Comparison of ENCODE assay signal across 20 cellular contexts in genomic region chr12:15741082-15741481, GRCh38.
"Had no signal": no experiment of that assay in that cellular context is flagged by ENCODE, and none has a peak within 500 bp of the region (broad histone marks: within the 10 kb centered on the region; RNA-seq: fewer than 3 reads in every experiment).

No MANE protein-coding gene starts in this region.

- H3K27ac ChIP-seq: heart left ventricle, parathyroid adenoma, prostate gland, right lobe of liver, suprapubic skin, thyroid gland, upper lobe of left lung, uterus had no signal

- H3K36me3 ChIP-seq: heart left ventricle, prostate gland, right lobe of liver, suprapubic skin, thyroid gland, upper lobe of left lung, uterus had no signal

- H3K27me3 ChIP-seq: heart left ventricle, right lobe of liver, suprapubic skin, thyroid gland, upper lobe of left lung, uterus had no signal

- ATAC-seq: heart left ventricle; left colon; stimulated activated effector memory CD8-positive, alpha-beta T cell treated with anti-CD3 and anti-CD28 coated beads, Interleukin-12 subunit alpha, Interleukin-12 subunit beta, amount 100 ng/mL, for 72 hours; stimulated activated naive CD8-positive, alpha-beta T cell treated with anti-CD3 and anti-CD28 coated beads, Interleukin-15, Interleukin-2, amounts not matched to agents 100 U/mL and 50 U/mL, for 24 hours had no signal

- H3K9me3 ChIP-seq: prostate gland, right lobe of liver, suprapubic skin, thyroid gland, upper lobe of left lung, uterus had no signal

- FAIRE-seq: endothelial cell of umbilical vein had no signal

- DNase-seq: dermis blood vessel endothelial cell; erythroblast; foreskin melanocyte; heart left ventricle; hippocampal formation; left colon; mesendoderm; naive B cell; right lobe of liver; stimulated activated CD4-positive, alpha-beta T cell treated with anti-CD3 and anti-CD28 coated beads, Interleukin-4, amount 100 ng/mL, for 1 hour; stimulated activated CD8-positive, alpha-beta memory T cell treated with anti-CD3 and anti-CD28 coated beads, Interleukin-4, amount 100 ng/mL, for 48 hours; stimulated activated naive CD8-positive, alpha-beta T cell treated with anti-CD3 and anti-CD28 coated beads, Interleukin-15, Interleukin-2, amounts not matched to agents 100 U/mL and 50 U/mL, for 24 hours; thyroid gland; upper lobe of left lung; uterus had no signal

- H3K4me3 ChIP-seq: heart left ventricle, prostate gland, right lobe of liver, suprapubic skin, thyroid gland, upper lobe of left lung, uterus had no signal
